Comparison of ENCODE assay signal across 1 cellular context in genomic region chr20:50789968-50790650, GRCh38.
A peak's percentile ranks its signal among the peaks of the same experiment; 100 is the strongest.
TF ChIP-seq lines count a peak whose summit lies in the region.

No MANE protein-coding gene starts in this region.

TF ChIP-seq in GM12878, 131 proteins besides CTCF, POLR2A, EP300 and RAD21 (continued from another document):
- TF ChIP-seq, protein P1, sequence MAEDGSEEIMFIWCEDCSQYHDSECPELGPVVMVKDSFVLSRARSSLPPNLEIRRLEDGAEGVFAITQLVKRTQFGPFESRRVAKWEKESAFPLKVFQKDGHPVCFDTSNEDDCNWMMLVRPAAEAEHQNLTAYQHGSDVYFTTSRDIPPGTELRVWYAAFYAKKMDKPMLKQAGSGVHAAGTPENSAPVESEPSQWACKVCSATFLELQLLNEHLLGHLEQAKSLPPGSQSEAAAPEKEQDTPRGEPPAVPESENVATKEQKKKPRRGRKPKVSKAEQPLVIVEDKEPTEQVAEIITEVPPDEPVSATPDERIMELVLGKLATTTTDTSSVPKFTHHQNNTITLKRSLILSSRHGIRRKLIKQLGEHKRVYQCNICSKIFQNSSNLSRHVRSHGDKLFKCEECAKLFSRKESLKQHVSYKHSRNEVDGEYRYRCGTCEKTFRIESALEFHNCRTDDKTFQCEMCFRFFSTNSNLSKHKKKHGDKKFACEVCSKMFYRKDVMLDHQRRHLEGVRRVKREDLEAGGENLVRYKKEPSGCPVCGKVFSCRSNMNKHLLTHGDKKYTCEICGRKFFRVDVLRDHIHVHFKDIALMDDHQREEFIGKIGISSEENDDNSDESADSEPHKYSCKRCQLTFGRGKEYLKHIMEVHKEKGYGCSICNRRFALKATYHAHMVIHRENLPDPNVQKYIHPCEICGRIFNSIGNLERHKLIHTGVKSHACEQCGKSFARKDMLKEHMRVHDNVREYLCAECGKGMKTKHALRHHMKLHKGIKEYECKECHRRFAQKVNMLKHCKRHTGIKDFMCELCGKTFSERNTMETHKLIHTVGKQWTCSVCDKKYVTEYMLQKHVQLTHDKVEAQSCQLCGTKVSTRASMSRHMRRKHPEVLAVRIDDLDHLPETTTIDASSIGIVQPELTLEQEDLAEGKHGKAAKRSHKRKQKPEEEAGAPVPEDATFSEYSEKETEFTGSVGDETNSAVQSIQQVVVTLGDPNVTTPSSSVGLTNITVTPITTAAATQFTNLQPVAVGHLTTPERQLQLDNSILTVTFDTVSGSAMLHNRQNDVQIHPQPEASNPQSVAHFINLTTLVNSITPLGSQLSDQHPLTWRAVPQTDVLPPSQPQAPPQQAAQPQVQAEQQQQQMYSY (CRISPR knock-in tag; IDR thresholded peaks at IDR 0.05) = no peak
- TF ChIP-seq PAX5 (IDR thresholded peaks at IDR 0.05; ENCODE audit: borderline replicate concordance, low read depth, low read length) (no peak), WRNIP1 (IDR thresholded peaks at IDR 0.05; ENCODE audit: borderline replicate concordance, low read depth, low read length) (no peak), RB1 (IDR thresholded peaks at IDR 0.05; ENCODE audit: borderline replicate concordance) (no peak), KAT2A (conservative IDR thresholded peaks at IDR 0.05; ENCODE audit: control insufficient read depth, low read depth, low read length) (no peak)
- TF ChIP-seq, protein P2, sequence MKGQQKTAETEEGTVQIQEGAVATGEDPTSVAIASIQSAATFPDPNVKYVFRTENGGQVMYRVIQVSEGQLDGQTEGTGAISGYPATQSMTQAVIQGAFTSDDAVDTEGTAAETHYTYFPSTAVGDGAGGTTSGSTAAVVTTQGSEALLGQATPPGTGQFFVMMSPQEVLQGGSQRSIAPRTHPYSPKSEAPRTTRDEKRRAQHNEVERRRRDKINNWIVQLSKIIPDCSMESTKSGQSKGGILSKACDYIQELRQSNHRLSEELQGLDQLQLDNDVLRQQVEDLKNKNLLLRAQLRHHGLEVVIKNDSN (IDR thresholded peaks at IDR 0.05; ENCODE audit: borderline replicate concordance, extremely low read length, insufficient read depth, low read depth, low read length) = no peak
- TF ChIP-seq, protein P3, sequence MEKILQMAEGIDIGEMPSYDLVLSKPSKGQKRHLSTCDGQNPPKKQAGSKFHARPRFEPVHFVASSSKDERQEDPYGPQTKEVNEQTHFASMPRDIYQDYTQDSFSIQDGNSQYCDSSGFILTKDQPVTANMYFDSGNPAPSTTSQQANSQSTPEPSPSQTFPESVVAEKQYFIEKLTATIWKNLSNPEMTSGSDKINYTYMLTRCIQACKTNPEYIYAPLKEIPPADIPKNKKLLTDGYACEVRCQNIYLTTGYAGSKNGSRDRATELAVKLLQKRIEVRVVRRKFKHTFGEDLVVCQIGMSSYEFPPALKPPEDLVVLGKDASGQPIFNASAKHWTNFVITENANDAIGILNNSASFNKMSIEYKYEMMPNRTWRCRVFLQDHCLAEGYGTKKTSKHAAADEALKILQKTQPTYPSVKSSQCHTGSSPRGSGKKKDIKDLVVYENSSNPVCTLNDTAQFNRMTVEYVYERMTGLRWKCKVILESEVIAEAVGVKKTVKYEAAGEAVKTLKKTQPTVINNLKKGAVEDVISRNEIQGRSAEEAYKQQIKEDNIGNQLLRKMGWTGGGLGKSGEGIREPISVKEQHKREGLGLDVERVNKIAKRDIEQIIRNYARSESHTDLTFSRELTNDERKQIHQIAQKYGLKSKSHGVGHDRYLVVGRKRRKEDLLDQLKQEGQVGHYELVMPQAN (conservative IDR thresholded peaks at IDR 0.05) = 0 out of 2 replicates have a peak, but pooled peaks have one; percentile 28
